In genomic region chr17:35749560-35750412, GRCh38 we compare ENCODE assay signal across 11 cellular contexts. TPM values are rescaled to one million over a fixed set of nuclear protein-coding genes. Genes with fewer than 3 reads are reported as not detected.
DNase-seq lines count a peak whose midpoint lies in the region; TF ChIP-seq lines count a peak whose summit lies in the region.
"Had no signal": no experiment of that assay in that cellular context is flagged by ENCODE, and none has a peak within 500 bp of the region (broad histone marks: within the 10 kb centered on the region; RNA-seq: fewer than 3 reads in every experiment).

No MANE protein-coding gene starts in this region.

- H3K9me3 ChIP-seq in skeletal muscle satellite cell (replicated peaks; ENCODE audit: low read length) (no peaks in the 10 kb centered on the region), ascending aorta (no peaks in the 10 kb centered on the region)

- peaks cover 10% of the 10 kb centered on the region for H3K4me1 ChIP-seq in skeletal muscle satellite cell (ENCODE audit: control insufficient read depth, insufficient read depth, low read length)
- H3K4me1 ChIP-seq in ascending aorta, result peaks cover 0 to 5% of the 10 kb centered on the region in 2 donors

- H3K9ac ChIP-seq in skeletal muscle satellite cell (ENCODE audit: low read depth, low read length), result no peak overlapping the region

- peak overlapping the region; percentile 65 for H3K4me2 ChIP-seq in skeletal muscle satellite cell (ENCODE audit: low read length)

- peak; percentile 43 for DNase-seq in activated CD4-positive, alpha-beta T cell treated with anti-CD3 and anti-CD28 coated beads for 48 hours
- no peak for DNase-seq in activated CD4-positive, alpha-beta T cell treated with anti-CD3 and anti-CD28 coated beads, Interleukin-2, amount 50 U/mL, for 4 hours
- peak; percentile 40 for DNase-seq in NB4 (ENCODE audit: low read depth)
- peak; percentile 45 to 47 for DNase-seq in erythroblast (lab: John Stamatoyannopoulos, UW)
- no peak for DNase-seq in GM19240 (ENCODE audit: insufficient read length, low spot score)
- DNase-seq in CD1c-positive myeloid dendritic cell (ENCODE audit: extremely low spot score), result no peak
- no peak for DNase-seq in ascending aorta (ENCODE audit: low spot score in 2 of 2)
- DNase-seq: activated CD4-positive, alpha-beta T cell treated with anti-CD3 and anti-CD28 coated beads for 1 hour; immature natural killer cell had no signal

- no peak for TF ChIP-seq CTCF in NB4 (IDR thresholded peaks at IDR 0.05; ENCODE audit: low read depth, low read length)
- no peak for TF ChIP-seq CTCF in ascending aorta (IDR thresholded peaks at IDR 0.05)

- TF ChIP-seq POLR2A in NB4 (IDR thresholded peaks at IDR 0.05; ENCODE audit: extremely low read depth, insufficient read length), result no peak
- no peak for TF ChIP-seq POLR2A in erythroblast (IDR thresholded peaks at IDR 0.05; ENCODE audit: low read length)

- no peak overlapping the region for H3K4me3 ChIP-seq in NB4 (ENCODE audit: low read depth, low read length)
- no peak overlapping the region for H3K4me3 ChIP-seq in skeletal muscle satellite cell (ENCODE audit: low read length)
- no peak overlapping the region for H3K4me3 ChIP-seq in ascending aorta

- H3K36me3 ChIP-seq in skeletal muscle satellite cell (ENCODE audit: insufficient read depth, low read length) (no peaks in the 10 kb centered on the region), ascending aorta (no peaks in the 10 kb centered on the region)

- intact Hi-C loops in ascending aorta (cut with DNase I), result loop anchor here (5.0 kb wide), 1 partner anchor 87 kb away; no protein-coding TSS in a partner anchor

- no peak overlapping the region for H3K27ac ChIP-seq in ascending aorta

- H3K27me3 ChIP-seq in skeletal muscle satellite cell (ENCODE audit: control insufficient read depth, insufficient read depth, low read length), result peaks cover 73% of the 10 kb centered on the region
- H3K27me3 ChIP-seq in ascending aorta, result no peaks in the 10 kb centered on the region

RNA-seq across cellular contexts. Expression of gene GAS2L2, which starts 3.3 kb away (rescaled TPM):
- under 0.01 TPM in 1 of 2 replicates, not detected in the other for total RNA-seq in skeletal muscle satellite cell (2012; rRNA removed)
- not detected for total RNA-seq in ascending aorta

RNA-seq across cellular contexts. Expression of gene C17orf50, which starts 10.9 kb away (rescaled TPM):
- not detected in 2 replicates for total RNA-seq in skeletal muscle satellite cell (2012; rRNA removed)
- not detected for total RNA-seq in ascending aorta
- total RNA-seq: OCI-LY7 had no signal

RNA-seq across cellular contexts. Expression of gene RASL10B, which starts 18.3 kb away (rescaled TPM):
- 0.22 and 0.25 TPM in 2 replicates for total RNA-seq in skeletal muscle satellite cell (2012; rRNA removed)
- total RNA-seq in ascending aorta, result 9.9 TPM
- total RNA-seq: OCI-LY7 had no signal

RNA-seq across cellular contexts. Expression of gene MMP28, which starts 45.7 kb away (rescaled TPM):
- under 0.01 and 0.51 TPM in 2 replicates for total RNA-seq in skeletal muscle satellite cell (2012; rRNA removed)
- total RNA-seq in ascending aorta, result 44.6 TPM
- total RNA-seq: OCI-LY7 had no signal

RNA-seq across cellular contexts. Expression of gene TAF15, which starts 59.5 kb away (rescaled TPM):
- total RNA-seq in skeletal muscle satellite cell (2012; rRNA removed), result 42.8 and 45.7 TPM in 2 replicates
- 49.6 TPM for total RNA-seq in ascending aorta

Comparison
In these comparisons a context has a peak if more than half of its experiments do, and no peak if none do; other contexts are left out.
1. DNase-seq: peak in activated CD4-positive, alpha-beta T cell treated with anti-CD3 and anti-CD28 coated beads for 48 hours (single experiment), NB4 (single experiment) and erythroblast (2 of 2); none in activated CD4-positive, alpha-beta T cell treated with anti-CD3 and anti-CD28 coated beads, Interleukin-2, amount 50 U/mL, for 4 hours (0 of 2), GM19240 (single experiment), CD1c-positive myeloid dendritic cell (single experiment) and ascending aorta (0 of 2).